In genomic region chr9:126697350-126697749, GRCh38 we compare ENCODE assay signal across 20 cellular contexts.
"Had no signal": no experiment of that assay in that cellular context is flagged by ENCODE, and none has a peak within 500 bp of the region (broad histone marks: within the 10 kb centered on the region; RNA-seq: fewer than 3 reads in every experiment).

No MANE protein-coding gene starts in this region.

- ATAC-seq: effector memory CD8-positive, alpha-beta T cell; psoas muscle; right cardiac atrium; stimulated activated naive CD8-positive, alpha-beta T cell treated with anti-CD3 and anti-CD28 coated beads, Interleukin-15, amount 100 ng/mL, for 72 hours had no signal

- DNase-seq: activated B cell treated with CpG ODN at 0.5 μM for 24 hours; activated CD8-positive, alpha-beta memory T cell treated with anti-CD3 and anti-CD28 coated beads for 24 hours; activated gamma-delta T cell; adrenal gland; dermis blood vessel endothelial cell; effector memory CD8-positive, alpha-beta T cell; foreskin fibroblast; nephron progenitor cell; right cardiac atrium; stimulated activated CD4-positive, alpha-beta T cell treated with anti-CD3 and anti-CD28 coated beads, Interleukin-15, amount 100 ng/mL, for 24 hours; stimulated activated CD4-positive, alpha-beta T cell treated with anti-CD3 and anti-CD28 coated beads, Interleukin-2, amount 100 ng/mL, for 48 hours; transverse colon had no signal

- H3K27ac ChIP-seq: adrenal gland, psoas muscle, skin epidermis, suprapubic skin, transverse colon, vagina had no signal

- H3K9me3 Mint-ChIP-seq: activated B cell treated with CpG ODN at 0.5 μM for 24 hours; activated naive CD4-positive, alpha-beta T cell treated with anti-CD3 and anti-CD28 coated beads, Interleukin-2, amount 50 U/mL, for 24 hours; effector memory CD8-positive, alpha-beta T cell; mesothelial cell of epicardium; nephron progenitor cell; stimulated activated naive CD8-positive, alpha-beta T cell treated with anti-CD3 and anti-CD28 coated beads, Interleukin-15, amount 100 ng/mL, for 72 hours; T-helper 2 cell treated with Interferon-gamma antibody and Interleukin-4, amounts not matched to agents 5 μg/mL and 100 μg/mL, for 36 hours had no signal

- H3K27ac Mint-ChIP-seq: activated B cell treated with CpG ODN at 0.5 μM for 24 hours; effector memory CD8-positive, alpha-beta T cell; nephron progenitor cell; stimulated activated naive CD8-positive, alpha-beta T cell treated with anti-CD3 and anti-CD28 coated beads, Interleukin-15, amount 100 ng/mL, for 72 hours; T-helper 2 cell treated with Interferon-gamma antibody and Interleukin-4, amounts not matched to agents 5 μg/mL and 100 μg/mL, for 36 hours had no signal

- H3K27me3 ChIP-seq: adrenal gland, vagina had no signal

- H3K36me3 Mint-ChIP-seq: activated naive CD4-positive, alpha-beta T cell treated with anti-CD3 and anti-CD28 coated beads, Interleukin-2, amount 50 U/mL, for 24 hours; mesothelial cell of epicardium had no signal

- H3K4me1 ChIP-seq: adrenal gland, psoas muscle, transverse colon, vagina had no signal

- H3K4me1 Mint-ChIP-seq: activated B cell treated with CpG ODN at 0.5 μM for 24 hours; activated naive CD4-positive, alpha-beta T cell treated with anti-CD3 and anti-CD28 coated beads, Interleukin-2, amount 50 U/mL, for 24 hours; stimulated activated naive CD8-positive, alpha-beta T cell treated with anti-CD3 and anti-CD28 coated beads, Interleukin-15, amount 100 ng/mL, for 72 hours had no signal

- H3K4me3 Mint-ChIP-seq: activated B cell treated with CpG ODN at 0.5 μM for 24 hours; activated naive CD4-positive, alpha-beta T cell treated with anti-CD3 and anti-CD28 coated beads, Interleukin-2, amount 50 U/mL, for 24 hours; effector memory CD8-positive, alpha-beta T cell; mesothelial cell of epicardium; nephron progenitor cell; stimulated activated naive CD8-positive, alpha-beta T cell treated with anti-CD3 and anti-CD28 coated beads, Interleukin-15, amount 100 ng/mL, for 72 hours; T-helper 2 cell treated with Interferon-gamma antibody and Interleukin-4, amounts not matched to agents 5 μg/mL and 100 μg/mL, for 36 hours had no signal

- H3K36me3 ChIP-seq: adrenal gland, suprapubic skin, transverse colon, vagina had no signal

- H3K4me3 ChIP-seq: adrenal gland, psoas muscle, skin epidermis, suprapubic skin, transverse colon, vagina had no signal

- H3K9me3 ChIP-seq: adrenal gland, psoas muscle, suprapubic skin, transverse colon, vagina had no signal
